ENCODE assay signal across 37 cellular contexts in genomic region chr2:239072786-239073185, GRCh38.
"Had no signal": no experiment of that assay in that cellular context is flagged by ENCODE, and none has a peak within 500 bp of the region (broad histone marks: within the 10 kb centered on the region; RNA-seq: fewer than 3 reads in every experiment).

No MANE protein-coding gene starts in this region.

- H3K27ac Mint-ChIP-seq: activated naive CD4-positive, alpha-beta T cell treated with anti-CD3 and anti-CD28 coated beads for 36 hours; activated naive CD4-positive, alpha-beta T cell treated with anti-CD3 and anti-CD28 coated beads, Interleukin-2, amount 10 ng/mL, durations not matched to agents 7 days and 5 days; activated naive CD4-positive, alpha-beta T cell treated with anti-CD3 and anti-CD28 coated beads, Interleukin-2, amount 50 U/mL, for 24 hours; activated naive CD8-positive, alpha-beta T cell; activated naive CD8-positive, alpha-beta T cell treated with anti-CD3 and anti-CD28 coated beads for 36 hours; activated naive CD8-positive, alpha-beta T cell treated with anti-CD3 and anti-CD28 coated beads, Interleukin-2, amount 10 ng/mL, durations not matched to agents 7 days and 5 days; activated naive CD8-positive, alpha-beta T cell treated with anti-CD3 and anti-CD28 coated beads, Interleukin-2, amount 50 U/mL, for 24 hours; activated T-cell treated with anti-CD3 and anti-CD28 coated beads, Interleukin-2, amount 50 U/mL, for 24 hours; activated T-cell treated with anti-CD3 and anti-CD28 coated beads, Interleukin-2, amount 50 U/mL, for 72 hours; activated T-helper 1 cell treated with anti-CD3 and anti-CD28 coated beads, Interleukin-12 subunit alpha, Interleukin-12 subunit beta, Interleukin-2, Interleukin-4 antibody, amounts not matched to agents 30 ng/mL and 10 ng/mL and 1 ng/mL, durations not matched to agents 14 hours and 24 hours and 36 hours; activated T-helper 17 cell treated with anti-CD3 and anti-CD28 coated beads, Interleukin-2, amount 50 U/mL, for 72 hours; activated T-helper 2 cell treated with anti-CD3 and anti-CD28 coated beads, Interferon-gamma antibody, Interleukin-2, Interleukin-4, amounts not matched to agents 10 μg/mL and 5 μg/mL and 100 μg/mL, durations not matched to agents 14 hours and 24 hours and 36 hours; brain had no signal

- H3K36me3 ChIP-seq: brain microvascular endothelial cell had no signal

- H3K4me1 Mint-ChIP-seq: activated naive CD4-positive, alpha-beta T cell treated with anti-CD3 and anti-CD28 coated beads, Interleukin-2, amount 10 ng/mL, durations not matched to agents 7 days and 5 days; activated naive CD4-positive, alpha-beta T cell treated with anti-CD3 and anti-CD28 coated beads, Interleukin-2, amount 50 U/mL, for 24 hours; activated naive CD8-positive, alpha-beta T cell treated with anti-CD3 and anti-CD28 coated beads for 36 hours; activated naive CD8-positive, alpha-beta T cell treated with anti-CD3 and anti-CD28 coated beads, Interleukin-2, amount 10 ng/mL, durations not matched to agents 7 days and 5 days; activated naive CD8-positive, alpha-beta T cell treated with anti-CD3 and anti-CD28 coated beads, Interleukin-2, amount 50 U/mL, for 24 hours; activated T-helper 17 cell treated with anti-CD3 and anti-CD28 coated beads, Interleukin-2, amount 50 U/mL, for 72 hours; brain had no signal

- H3K27me3 Mint-ChIP-seq: activated naive CD4-positive, alpha-beta T cell treated with anti-CD3 and anti-CD28 coated beads, Interleukin-2, amount 10 ng/mL, durations not matched to agents 7 days and 5 days; activated naive CD4-positive, alpha-beta T cell treated with anti-CD3 and anti-CD28 coated beads, Interleukin-2, amount 50 U/mL, for 24 hours; activated naive CD8-positive, alpha-beta T cell; activated naive CD8-positive, alpha-beta T cell treated with anti-CD3 and anti-CD28 coated beads for 36 hours; activated naive CD8-positive, alpha-beta T cell treated with anti-CD3 and anti-CD28 coated beads, Interleukin-2, amount 10 ng/mL, durations not matched to agents 7 days and 5 days; activated naive CD8-positive, alpha-beta T cell treated with anti-CD3 and anti-CD28 coated beads, Interleukin-2, amount 50 U/mL, for 24 hours; activated T-cell treated with anti-CD3 and anti-CD28 coated beads, Interleukin-2, amount 50 U/mL, for 24 hours; activated T-helper 17 cell treated with anti-CD3 and anti-CD28 coated beads, Interleukin-2, amount 50 U/mL, for 72 hours; brain had no signal

- H3K27ac ChIP-seq: adrenal gland, ascending aorta, body of pancreas, brain microvascular endothelial cell, breast epithelium, cardiac muscle cell had no signal

- H3K4me3 Mint-ChIP-seq: activated naive CD4-positive, alpha-beta T cell treated with anti-CD3 and anti-CD28 coated beads for 36 hours; activated naive CD4-positive, alpha-beta T cell treated with anti-CD3 and anti-CD28 coated beads, Interleukin-2, amount 10 ng/mL, durations not matched to agents 7 days and 5 days; activated naive CD4-positive, alpha-beta T cell treated with anti-CD3 and anti-CD28 coated beads, Interleukin-2, amount 50 U/mL, for 24 hours; activated naive CD8-positive, alpha-beta T cell; activated naive CD8-positive, alpha-beta T cell treated with anti-CD3 and anti-CD28 coated beads for 36 hours; activated naive CD8-positive, alpha-beta T cell treated with anti-CD3 and anti-CD28 coated beads, Interleukin-2, amount 10 ng/mL, durations not matched to agents 7 days and 5 days; activated naive CD8-positive, alpha-beta T cell treated with anti-CD3 and anti-CD28 coated beads, Interleukin-2, amount 50 U/mL, for 24 hours; activated T-cell treated with anti-CD3 and anti-CD28 coated beads, Interleukin-2, amount 50 U/mL, for 24 hours; activated T-cell treated with anti-CD3 and anti-CD28 coated beads, Interleukin-2, amount 50 U/mL, for 4 hours; activated T-cell treated with anti-CD3 and anti-CD28 coated beads, Interleukin-2, amount 50 U/mL, for 72 hours; activated T-helper 1 cell treated with anti-CD3 and anti-CD28 coated beads, Interleukin-12 subunit alpha, Interleukin-12 subunit beta, Interleukin-2, Interleukin-4 antibody, amounts not matched to agents 30 ng/mL and 10 ng/mL and 1 ng/mL, durations not matched to agents 14 hours and 24 hours and 36 hours; activated T-helper 17 cell treated with anti-CD3 and anti-CD28 coated beads, Interleukin-2, amount 50 U/mL, for 72 hours; brain had no signal

- H3K27me3 ChIP-seq: adrenal gland, ascending aorta, body of pancreas, brain microvascular endothelial cell, breast epithelium, cardiac muscle cell had no signal

- ATAC-seq: activated naive CD4-positive, alpha-beta T cell treated with anti-CD3 and anti-CD28 coated beads, Interleukin-2, amount 50 U/mL, for 72 hours; activated naive CD8-positive, alpha-beta T cell treated with anti-CD3 and anti-CD28 coated beads, Interleukin-2, amount 50 U/mL, for 24 hours; activated T-cell treated with anti-CD3 and anti-CD28 coated beads, Interleukin-2, amount 50 U/mL, for 4 hours; activated T-cell treated with anti-CD3 and anti-CD28 coated beads, Interleukin-2, amount 50 U/mL, for 72 hours; activated T-helper 17 cell treated with anti-CD3 and anti-CD28 coated beads, Interleukin-2, amount 50 U/mL, for 72 hours; body of pancreas had no signal

- DNase-seq: activated effector memory CD4-positive, alpha-beta T cell treated with anti-CD3 and anti-CD28 coated beads, Interleukin-2, amount 50 U/mL, for 16 hours; activated effector memory CD4-positive, alpha-beta T cell treated with Interleukin-2 at 50 U/mL for 16 hours; activated gamma-delta T cell; activated naive CD4-positive, alpha-beta T cell; activated naive CD4-positive, alpha-beta T cell treated with anti-CD3 and anti-CD28 coated beads for 36 hours; activated naive CD4-positive, alpha-beta T cell treated with anti-CD3 and anti-CD28 coated beads, Interleukin-2, amount 10 ng/mL, durations not matched to agents 7 days and 5 days; activated naive CD4-positive, alpha-beta T cell treated with anti-CD3 and anti-CD28 coated beads, Interleukin-2, amount 50 U/mL, for 16 hours; activated naive CD4-positive, alpha-beta T cell treated with Interleukin-2 at 50 U/mL for 16 hours; activated naive CD8-positive, alpha-beta T cell treated with anti-CD3 and anti-CD28 coated beads for 36 hours; activated naive CD8-positive, alpha-beta T cell treated with anti-CD3 and anti-CD28 coated beads, Interleukin-2, amount 10 ng/mL, durations not matched to agents 7 days and 5 days; activated naive CD8-positive, alpha-beta T cell treated with anti-CD3 and anti-CD28 coated beads, Interleukin-2, amount 50 U/mL, for 24 hours; activated T-cell treated with anti-CD3 and anti-CD28 coated beads for 4 hours; activated T-cell treated with anti-CD3 and anti-CD28 coated beads, Interleukin-2, amount 50 U/mL, for 1 hour; activated T-cell treated with anti-CD3 and anti-CD28 coated beads, Interleukin-2, amount 50 U/mL, for 24 hours; activated T-cell treated with anti-CD3 and anti-CD28 coated beads, Interleukin-2, amount 50 U/mL, for 4 hours; activated T-cell treated with anti-CD3 and anti-CD28 coated beads, Interleukin-2, amount 50 U/mL, for 48 hours; activated T-cell treated with anti-CD3 and anti-CD28 coated beads, Interleukin-2, amount 50 U/mL, for 72 hours; amniotic stem cell; amygdala; anterior cingulate cortex; aorta; body of pancreas; brain microvascular endothelial cell; caudate nucleus; central memory CD4-positive, alpha-beta T cell; cerebellar nuclear complex had no signal

- H3K4me3 ChIP-seq: adrenal gland, ascending aorta, body of pancreas, breast epithelium, cardiac muscle cell had no signal

- H3K9me3 Mint-ChIP-seq: activated naive CD4-positive, alpha-beta T cell treated with anti-CD3 and anti-CD28 coated beads for 36 hours; activated naive CD4-positive, alpha-beta T cell treated with anti-CD3 and anti-CD28 coated beads, Interleukin-2, amount 10 ng/mL, durations not matched to agents 7 days and 5 days; activated naive CD4-positive, alpha-beta T cell treated with anti-CD3 and anti-CD28 coated beads, Interleukin-2, amount 50 U/mL, for 24 hours; activated naive CD4-positive, alpha-beta T cell treated with anti-CD3 and anti-CD28 coated beads, Interleukin-2, amount 50 U/mL, for 72 hours; activated naive CD8-positive, alpha-beta T cell treated with anti-CD3 and anti-CD28 coated beads for 36 hours; activated naive CD8-positive, alpha-beta T cell treated with anti-CD3 and anti-CD28 coated beads, Interleukin-2, amount 10 ng/mL, durations not matched to agents 7 days and 5 days; activated naive CD8-positive, alpha-beta T cell treated with anti-CD3 and anti-CD28 coated beads, Interleukin-2, amount 50 U/mL, for 24 hours; activated T-cell treated with anti-CD3 and anti-CD28 coated beads, Interleukin-2, amount 50 U/mL, for 24 hours; activated T-cell treated with anti-CD3 and anti-CD28 coated beads, Interleukin-2, amount 50 U/mL, for 4 hours; activated T-cell treated with anti-CD3 and anti-CD28 coated beads, Interleukin-2, amount 50 U/mL, for 72 hours; activated T-helper 1 cell treated with anti-CD3 and anti-CD28 coated beads, Interleukin-12 subunit alpha, Interleukin-12 subunit beta, Interleukin-2, Interleukin-4 antibody, amounts not matched to agents 30 ng/mL and 10 ng/mL and 1 ng/mL, durations not matched to agents 14 hours and 24 hours and 36 hours; activated T-helper 17 cell treated with anti-CD3 and anti-CD28 coated beads, Interleukin-2, amount 50 U/mL, for 72 hours; activated T-helper 2 cell treated with anti-CD3 and anti-CD28 coated beads, Interferon-gamma antibody, Interleukin-2, Interleukin-4, amounts not matched to agents 10 μg/mL and 5 μg/mL and 100 μg/mL, durations not matched to agents 14 hours and 24 hours and 36 hours; brain had no signal

- H3K4me1 ChIP-seq: adrenal gland, ascending aorta, body of pancreas, breast epithelium had no signal

- H3K9me3 ChIP-seq: adrenal gland, ascending aorta, body of pancreas, breast epithelium had no signal
